ENCODE assay signal across 28 cellular contexts in the genomic region with DNA sequence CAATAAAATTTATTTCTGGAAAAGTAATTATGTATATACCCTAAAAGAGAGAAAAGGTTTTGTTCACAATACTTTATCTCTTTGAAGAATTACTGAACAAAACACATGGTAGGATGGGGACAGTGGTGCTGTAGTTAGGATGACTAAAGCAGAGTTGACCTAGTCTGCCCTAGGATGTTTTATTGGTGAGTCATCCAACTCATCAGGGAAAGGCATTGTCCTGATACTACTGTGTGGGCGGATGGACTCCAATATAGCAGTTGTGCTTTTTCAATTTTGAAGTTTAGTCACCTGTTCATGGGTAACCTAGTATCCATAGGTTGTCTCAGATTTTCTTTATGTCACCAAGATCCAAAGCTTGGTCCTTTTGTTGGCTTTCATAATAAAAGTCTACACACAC. TPM values are rescaled to one million over a fixed set of nuclear protein-coding genes. Genes with fewer than 3 reads are reported as not detected.
A peak's percentile ranks its signal among the peaks of the same experiment; 100 is the strongest.
DNase-seq lines count a peak whose midpoint lies in the region; ATAC-seq, FAIRE-seq and TF ChIP-seq lines count a peak whose summit lies in the region.
"Had no signal": no experiment of that assay in that cellular context is flagged by ENCODE, and none has a peak within 500 bp of the region (broad histone marks: within the 10 kb centered on the region; RNA-seq: fewer than 3 reads in every experiment).

No MANE protein-coding gene starts in this region.

- TF ChIP-seq CTCF in D721Med (IDR thresholded peaks at IDR 0.05; ENCODE audit: insufficient read depth, missing control alignments) (no peak), IMR-90 (conservative IDR thresholded peaks at IDR 0.05; ENCODE audit: low read depth, low read length) (no peak), bronchial epithelial cell (IDR thresholded peaks at IDR 0.05; ENCODE audit: insufficient read depth, low read length, severe bottlenecking) (no peak), kidney (IDR thresholded peaks at IDR 0.05; ENCODE audit: borderline replicate concordance, extremely low read depth, insufficient read depth) (no peak)

- no peak overlapping the region for H4K5ac ChIP-seq in IMR-90 (ENCODE audit: low read depth, low read length)
- no peak overlapping the region for H4K5ac ChIP-seq in mesendoderm (ENCODE audit: low read length)

- H3K27ac ChIP-seq in IMR-90 (ENCODE audit: insufficient read depth, low read length) (no peak overlapping the region), mesendoderm (ENCODE audit: low read depth, low read length) (no peak overlapping the region), kidney (ENCODE audit: low read depth in 2 of 2, low read length in 2 of 2) (no peak overlapping the region)
- H3K27ac ChIP-seq: heart left ventricle, KMS-11, lower lobe of right lung, parathyroid adenoma had no signal

- H4K8ac ChIP-seq in IMR-90 (ENCODE audit: low read depth in 2 of 2, low read length in 2 of 2) (no peak overlapping the region), mesendoderm (ENCODE audit: low read depth, low read length) (no peak overlapping the region)

- FAIRE-seq in D721Med (lab: Jason Lieb, UNC) (peak; percentile 11), bronchial epithelial cell (lab: Jason Lieb, UNC) (no peak), kidney (lab: Jason Lieb, UNC) (no peak)
- FAIRE-seq: GM19239 had no signal

- H2BK120ac ChIP-seq in IMR-90 (ENCODE audit: low read depth, low read length) (no peak overlapping the region), mesendoderm (ENCODE audit: low read depth, low read length) (no peak overlapping the region)

- H2BK15ac ChIP-seq in IMR-90 (ENCODE audit: low read depth, low read length) = no peak overlapping the region
- H2BK15ac ChIP-seq in mesendoderm (replicated peaks; ENCODE audit: low read depth) = no peak overlapping the region

- H2BK5ac ChIP-seq in IMR-90 (ENCODE audit: low read depth, low read length, poor library complexity, severe bottlenecking) (no peak overlapping the region), mesendoderm (ENCODE audit: low read length) (no peak overlapping the region)

- H3K9me3 ChIP-seq in IMR-90 (ENCODE audit: control insufficient read depth, insufficient read depth, low read length) (no peaks in the 10 kb centered on the region; the same call in 1 of the 2 replicates), kidney (ENCODE audit: control insufficient read depth in 1 of 2, low read length in 2 of 2) (no peaks in the 10 kb centered on the region)
- H3K9me3 ChIP-seq: HAP-1, lower lobe of right lung had no signal

- H3K23ac ChIP-seq in IMR-90 (ENCODE audit: low read depth, low read length) (no peak overlapping the region), mesendoderm (ENCODE audit: low read length) (no peak overlapping the region)

- no peak overlapping the region for H2AFZ ChIP-seq in IMR-90 (replicated peaks; ENCODE audit: low read length, poor library complexity)
- H2AFZ ChIP-seq: parathyroid adenoma had no signal

- H4K91ac ChIP-seq in IMR-90 (ENCODE audit: insufficient read depth, low read depth, low read length) = no peak overlapping the region

- in situ Hi-C loops in IMR-90 (cut with MboI; ENCODE audit: low sequenced_read_pairs) = no loop called here

- H3K79me2 ChIP-seq in mesendoderm (ENCODE audit: control insufficient read depth, insufficient read depth, low read length) = no peaks in the 10 kb centered on the region
- H3K79me2 ChIP-seq: parathyroid adenoma had no signal

- H3K4me3 ChIP-seq in IMR-90 (ENCODE audit: insufficient read depth, low read depth, low read length) = no peak overlapping the region
- no peak overlapping the region for H3K4me3 ChIP-seq in bronchial epithelial cell (ENCODE audit: low read depth, low read length)
- H3K4me3 ChIP-seq in mesendoderm (ENCODE audit: low read length) = no peak overlapping the region
- no peak overlapping the region for H3K4me3 ChIP-seq in kidney (ENCODE audit: low read length in 2 of 2)
- H3K4me3 ChIP-seq: HAP-1, heart left ventricle, lower lobe of right lung had no signal

- H3K4me1 ChIP-seq in IMR-90 (ENCODE audit: control insufficient read depth, insufficient read depth, low read length) (no peaks in the 10 kb centered on the region), mesendoderm (ENCODE audit: control insufficient read depth, low read depth, low read length) (no peaks in the 10 kb centered on the region), kidney (ENCODE audit: control insufficient read depth in 1 of 2, insufficient read depth in 1 of 2, low read depth in 1 of 2, low read length in 2 of 2) (no peaks in the 10 kb centered on the region)
- H3K4me1 ChIP-seq: heart left ventricle, lower lobe of right lung, parathyroid adenoma had no signal

- CTCF ChIA-PET in IMR-90 (lab: Yijun Ruan, JAX) = no interaction called here

- ATAC-seq in IMR-90 (ENCODE audit: low read depth) = no peak
- ATAC-seq: activated CD8-positive, alpha-beta T cell treated with anti-CD3 and anti-CD28 coated beads, Interleukin-2, amount 10 ng/mL, durations not matched to agents 7 days and 5 days; heart left ventricle; lower lobe of right lung had no signal

- DNase-seq in D721Med (ENCODE audit: insufficient read length, low spot score) (no peak), IMR-90 (peak; percentile 0), bronchial epithelial cell (ENCODE audit: low read depth) (peak; percentile 8), mesendoderm (peak; percentile 27), HuH-7.5 (ENCODE audit: low spot score) (no peak), nucleus accumbens (lab: John Stamatoyannopoulos, UW) (no peak), kidney (no peak)
- no peak for DNase-seq in stimulated activated CD4-positive, alpha-beta T cell treated with anti-CD3 and anti-CD28 coated beads, Interleukin-4, amount 100 ng/mL, for 4 hours
- DNase-seq: activated CD4-positive, CD25-positive, alpha-beta regulatory T cell; activated CD8-positive, alpha-beta T cell treated with anti-CD3 and anti-CD28 coated beads, Interleukin-2, amount 10 ng/mL, durations not matched to agents 7 days and 5 days; activated naive CD4-positive, alpha-beta T cell treated with Interleukin-2 at 50 U/mL for 16 hours; activated T-cell treated with anti-CD3 and anti-CD28 coated beads, Interleukin-2, amount 50 U/mL, for 24 hours; amygdala; effector CD8-positive, alpha-beta T cell; heart left ventricle; lower lobe of right lung; NCI-H1092 treated with DMSO at 0.1 percent for 48 hours; NCI-H524 treated with DMSO at 0.1 percent for 48 hours; stimulated activated CD4-positive, alpha-beta T cell treated with anti-CD3 and anti-CD28 coated beads, Interleukin-2, amount 100 ng/mL, for 24 hours; trophoblast cell had no signal

- no peaks in the 10 kb centered on the region for H3K9me1 ChIP-seq in IMR-90 (ENCODE audit: insufficient read depth, low read length)

- H3K18ac ChIP-seq in IMR-90 (ENCODE audit: low read depth, low read length) (no peak overlapping the region), mesendoderm (ENCODE audit: low read length) (no peak overlapping the region)

- no peak overlapping the region for H3K14ac ChIP-seq in IMR-90 (replicated peaks; ENCODE audit: low read depth, low read length)

- intact Hi-C loops in IMR-90 (cut with micrococcal nuclease) = no loop called here
- intact Hi-C loops in kidney (cut with DNase I) = no loop called here

- no peak overlapping the region for H2BK20ac ChIP-seq in IMR-90 (ENCODE audit: low read depth, low read length)

- no peak overlapping the region for H3K9ac ChIP-seq in IMR-90 (ENCODE audit: low read depth, low read length)
- no peak overlapping the region for H3K9ac ChIP-seq in mesendoderm (ENCODE audit: low read length)
- H3K9ac ChIP-seq in kidney (ENCODE audit: low read length in 2 of 2) = no peak overlapping the region
- H3K9ac ChIP-seq: KMS-11, parathyroid adenoma had no signal

- no CpG with 5 or more reads among the region's 1 CpG for WGBS in IMR-90 (ENCODE audit: extremely low coverage in 2 of 2, insufficient read length in 1 of 2), 2 experiments
- no CpG with 5 or more reads among the region's 1 CpG for WGBS in mesendoderm (ENCODE audit: extremely low coverage, insufficient coverage, low lambda C conversion rate)

- no peak overlapping the region for H2AK5ac ChIP-seq in IMR-90 (ENCODE audit: low read depth, low read length)
- no peak overlapping the region for H2AK5ac ChIP-seq in mesendoderm (ENCODE audit: low read length)

- H3K56ac ChIP-seq in IMR-90 (ENCODE audit: extremely low read depth, insufficient read depth, low read length) (no peak overlapping the region), mesendoderm (ENCODE audit: low read length) (no peak overlapping the region)

- H3K4ac ChIP-seq in IMR-90 (ENCODE audit: low read depth, low read length) = no peak overlapping the region
- H3K4ac ChIP-seq in mesendoderm (ENCODE audit: low read depth, low read length) = no peak overlapping the region

- H3K27me3 ChIP-seq in IMR-90 (ENCODE audit: control insufficient read depth, insufficient read depth, low read length) (no peaks in the 10 kb centered on the region), bronchial epithelial cell (ENCODE audit: control insufficient read depth, insufficient read depth, low read length) (no peaks in the 10 kb centered on the region), mesendoderm (ENCODE audit: insufficient read depth, low read length, poor library complexity) (no peaks in the 10 kb centered on the region)
- H3K27me3 ChIP-seq: heart left ventricle had no signal

- BruUV-seq in IMR-90 (replicated peaks; lab: Mats Ljungman, UMichigan) = no TSS peak

- no peaks in the 10 kb centered on the region for H4K20me1 ChIP-seq in IMR-90 (ENCODE audit: insufficient read depth, low read length)

- H2AK9ac ChIP-seq in IMR-90 (replicated peaks; ENCODE audit: low read depth, low read length, poor library complexity) = no peak overlapping the region

- POLR2A ChIA-PET in IMR-90 (lab: Charles Lee; ENCODE audit: unreplicated experiment) = no interaction called here

- H3K4me2 ChIP-seq in IMR-90 (ENCODE audit: low read depth, low read length) (no peak overlapping the region), mesendoderm (ENCODE audit: low read length) (no peak overlapping the region)
- H3K4me2 ChIP-seq: KMS-11 had no signal

- H3K79me1 ChIP-seq in IMR-90 (ENCODE audit: low read depth in 1 of 2, low read length in 2 of 2) = no peaks in the 10 kb centered on the region
- H3K79me1 ChIP-seq in mesendoderm (ENCODE audit: low read length) = no peaks in the 10 kb centered on the region

- H3K36me3 ChIP-seq in IMR-90 (ENCODE audit: control insufficient read depth, insufficient read depth, low read length) (no peaks in the 10 kb centered on the region), bronchial epithelial cell (ENCODE audit: control insufficient read depth, insufficient read depth, low read length) (no peaks in the 10 kb centered on the region), mesendoderm (ENCODE audit: control insufficient read depth, insufficient read depth, low read length) (no peaks in the 10 kb centered on the region), kidney (ENCODE audit: control insufficient read depth in 1 of 2, insufficient read depth in 2 of 2, low read length in 2 of 2) (no peaks in the 10 kb centered on the region)
- H3K36me3 ChIP-seq: HAP-1, heart left ventricle, lower lobe of right lung had no signal

- dilution Hi-C loops in IMR-90 (cut with HindIII; ENCODE audit: low sequenced_read_pairs, unreplicated experiment) = no loop called here

- TF ChIP-seq POLR2A in IMR-90 (IDR thresholded peaks at IDR 0.05; ENCODE audit: low read depth, low read length) = no peak

- no peak for TF ChIP-seq RAD21 in IMR-90 (IDR thresholded peaks at IDR 0.05; ENCODE audit: low read length)

RNA-seq across cellular contexts. Expression of gene EYS, which starts 53.3 kb away (rescaled TPM):
- total RNA-seq in IMR-90 (2012; rRNA removed) = under 0.01 TPM in 2 replicates
- not detected in 2 replicates for polyA plus RNA-seq in IMR-90 (2012; rRNA removed)
- polyA plus RNA-seq in IMR-90 (2012; cell fraction: cytosol; rRNA removed) = not detected in 2 replicates
- polyA plus RNA-seq in IMR-90 (2012; cell fraction: nucleus; rRNA removed; ENCODE audit: low replicate concordance) = not detected in 2 replicates
- total RNA-seq in bronchial epithelial cell = 0.26 and 0.53 TPM in 2 replicates
- polyA plus RNA-seq in mesendoderm (2013, experiment 1 of 2) = 0.06 TPM
- polyA plus RNA-seq in mesendoderm (2013, experiment 2 of 2) = 0.06 TPM
- total RNA-seq in kidney = not detected
- polyA plus RNA-seq in kidney (ENCODE audit: insufficient read depth, low read depth, low replicate concordance) = not detected
- total RNA-seq: activated CD8-positive, alpha-beta T cell treated with anti-CD3 and anti-CD28 coated beads, Interleukin-2, amount 10 ng/mL, durations not matched to agents 7 days and 5 days; G401; lower lobe of right lung; myocyte; T-helper 2 cell treated with Interferon-gamma antibody and Interleukin-4, amounts not matched to agents 100 ng/mL and 5 ng/mL, for 36 hours had no signal
- polyA plus RNA-seq: BJ, heart left ventricle had no signal

Comparison
In these comparisons a context has a peak if more than half of its experiments do, and no peak if none do; other contexts are left out.
1. DNase-seq: peak in IMR-90 (single experiment), bronchial epithelial cell (single experiment) and mesendoderm (single experiment); none in D721Med (single experiment), HuH-7.5 (single experiment), stimulated activated CD4-positive, alpha-beta T cell treated with anti-CD3 and anti-CD28 coated beads, Interleukin-4, amount 100 ng/mL, for 4 hours (0 of 2), nucleus accumbens (0 of 56) and kidney (single experiment).